Comparison of ENCODE assay signal across 13 cellular contexts in the genomic region with DNA sequence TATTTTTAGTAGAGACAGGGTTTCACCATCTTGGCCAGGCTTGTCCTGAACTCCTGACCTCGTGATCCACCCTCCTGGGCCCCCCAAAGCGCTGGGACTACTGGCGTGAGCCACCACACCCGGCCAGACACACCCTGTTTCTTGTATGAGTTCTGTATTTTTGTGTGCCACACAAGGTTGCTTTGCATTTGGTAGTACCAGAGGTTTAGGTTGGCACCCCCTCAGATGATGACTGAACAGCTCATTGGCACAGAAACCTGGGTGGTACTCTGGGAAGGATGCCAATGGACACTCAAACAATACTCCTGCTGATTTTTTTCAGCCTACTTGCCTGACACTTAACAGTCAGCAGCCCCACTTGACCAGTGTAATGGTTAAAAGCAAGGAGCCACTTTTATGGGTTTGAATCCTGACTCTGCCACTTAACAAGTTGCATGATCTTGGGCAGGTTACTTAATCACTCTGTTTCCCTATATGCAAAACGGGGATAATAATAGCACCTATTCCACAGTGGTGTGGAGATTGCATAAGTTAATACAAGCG. TPM values are rescaled to one million over a fixed set of nuclear protein-coding genes. Genes with fewer than 3 reads are reported as not detected.
DNase-seq lines count a peak whose midpoint lies in the region; ATAC-seq, FAIRE-seq and TF ChIP-seq lines count a peak whose summit lies in the region.
"Had no signal": no experiment of that assay in that cellular context is flagged by ENCODE, and none has a peak within 500 bp of the region (broad histone marks: within the 10 kb centered on the region; RNA-seq: fewer than 3 reads in every experiment).

No MANE protein-coding gene starts in this region.

- peak overlapping the region; percentile 25 for H3K27ac ChIP-seq in OCI-LY7 (ENCODE audit: low read depth, low read length, poor library complexity, severe bottlenecking)
- no peak overlapping the region for H3K27ac ChIP-seq in pancreas
- H3K27ac ChIP-seq: testis had no signal

- H3K9me3 Mint-ChIP-seq in HFFc6: peaks cover 5% of the 10 kb centered on the region

- peaks cover 7% of the 10 kb centered on the region for H3K27me3 Mint-ChIP-seq in HFFc6 (ENCODE audit: insufficient read depth)

- H3K9me3 ChIP-seq in OCI-LY7 (ENCODE audit: low read length) (no peaks in the 10 kb centered on the region; the same call in 1 of the 2 replicates), pancreas (no peaks in the 10 kb centered on the region)
- H3K9me3 ChIP-seq: testis had no signal

- peak overlapping the region; percentile 68 for H2AFZ ChIP-seq in OCI-LY7 (ENCODE audit: low read length)

- no TSS peak for BruUV-seq in OCI-LY7 (replicated peaks; lab: Mats Ljungman, UMichigan)

- intact Hi-C loops in OCI-LY7 (cut with micrococcal nuclease; ENCODE audit: unreplicated experiment): no loop called here
- intact Hi-C loops in pancreas (cut with DNase I): no loop called here

- POLR2A ChIA-PET in OCI-LY7 (lab: Charles Lee): interaction anchor here (0.6 to 1.0 kb wide), 2 partner anchors 12 to 147 kb away, joined by 3 to 4 read pairs; no protein-coding TSS in a partner anchor

- H3K36me3 ChIP-seq in OCI-LY7 (ENCODE audit: insufficient read depth, low read length) (no peaks in the 10 kb centered on the region), pancreas (no peaks in the 10 kb centered on the region)

- no peaks in the 10 kb centered on the region for H4K20me1 ChIP-seq in OCI-LY7 (ENCODE audit: insufficient read depth, low read length)

- no peak overlapping the region for H3K4me3 ChIP-seq in OCI-LY7 (ENCODE audit: low read depth, low read length, poor library complexity, severe bottlenecking)
- H3K4me3 ChIP-seq in pancreas: no peak overlapping the region
- H3K4me3 ChIP-seq: testis had no signal

- FAIRE-seq in pancreas (lab: Jason Lieb, UNC): no peak

- DNase-seq in ELR (ENCODE audit: low read depth): peak; percentile 38
- DNase-seq in HFFc6: peak; percentile 13
- no peak for DNase-seq in OCI-LY7 (ENCODE audit: low spot score)
- DNase-seq in glomerular visceral epithelial cell (ENCODE audit: extremely low spot score): peak; percentile 25
- no peak for DNase-seq in pancreas
- no peak for DNase-seq in amniotic stem cell (lab: John Stamatoyannopoulos, UW)
- DNase-seq: GDM1; NCI-H82; stimulated activated CD4-positive, alpha-beta T cell treated with anti-CD3 and anti-CD28 coated beads, Interleukin-2, amount 100 ng/mL, for 24 hours; testis had no signal

- H3K9me2 ChIP-seq in OCI-LY7 (ENCODE audit: insufficient read depth, low read length): no peaks in the 10 kb centered on the region

- H3K4me2 ChIP-seq in OCI-LY7 (ENCODE audit: low read length): peak overlapping the region; percentile 58

- ATAC-seq in pancreas (no peak), GM21825 (IDR thresholded peaks at IDR 0.05; ENCODE audit: unreplicated experiment) (no peak), GM21526 (IDR thresholded peaks at IDR 0.05; ENCODE audit: low FRiP score, unreplicated experiment) (no peak)

- CTCF ChIA-PET in OCI-LY7 (lab: Charles Lee; ENCODE audit: unreplicated experiment): no interaction called here

- H3K79me2 ChIP-seq in OCI-LY7 (ENCODE audit: insufficient read depth, low read depth, low read length): no peaks in the 10 kb centered on the region

- H3K4me1 ChIP-seq in OCI-LY7 (ENCODE audit: insufficient read depth, low read length, poor library complexity, severe bottlenecking): peaks cover 51% of the 10 kb centered on the region
- no peaks in the 10 kb centered on the region for H3K4me1 ChIP-seq in pancreas

- no peaks in the 10 kb centered on the region for H3K27me3 ChIP-seq in pancreas
- H3K27me3 ChIP-seq: testis had no signal

- peaks cover 10% of the 10 kb centered on the region for H3K36me3 Mint-ChIP-seq in HFFc6 (ENCODE audit: low read depth)

- H3K4me3 Mint-ChIP-seq in HFFc6: peak overlapping the region; percentile 25; the same call in 1 of the 2 replicates

- no peak for TF ChIP-seq CTCF in HFFc6 (IDR thresholded peaks at IDR 0.05)
- no peak for TF ChIP-seq CTCF in OCI-LY7 (conservative IDR thresholded peaks at IDR 0.05; ENCODE audit: low read length)
- TF ChIP-seq CTCF in pancreas (IDR thresholded peaks at IDR 0.05): no peak

- H3K27ac Mint-ChIP-seq in HFFc6: peak overlapping the region; percentile 87

- WGBS in pancreas, 2 donors: 69 to 71% methylated on average over 6 of the region's 6 CpGs

- H3K4me1 Mint-ChIP-seq in HFFc6 (ENCODE audit: low read depth): peaks cover 37% of the 10 kb centered on the region

RNA-seq across cellular contexts. Expression of a gene that starts 39.2 kb away (rescaled TPM):
- under 1 TPM in 2 of 6 experiments, not detected in 4; 0.27 to 0.46 TPM for total RNA-seq in HFFc6 (2021; fragmentation: NEBNext Ultra II Directional; extraction: Animal tissue kit (Norgen Biotek cat#: 25700))
- total RNA-seq in OCI-LY7 (2014; rRNA removed; shearing (Covaris generic)): 0.85 and 2.2 TPM in 2 replicates
- total RNA-seq in OCI-LY7 (2022): 2.3 and 4.5 TPM in 2 replicates
- 1 to 10 TPM in 4 of 6 donors, under 1 TPM in 1, not detected in 1; 0.20 to 5.2 (median 1.4) TPM for total RNA-seq in pancreas
- under 1 TPM; 0.77 to 0.84 TPM for polyA plus RNA-seq in pancreas
- total RNA-seq: glomerular endothelial cell, testis had no signal

RNA-seq across cellular contexts. Expression of a gene that starts 49.3 kb away (rescaled TPM):
- total RNA-seq in HFFc6 (2021; fragmentation: NEBNext Ultra II Directional; extraction: Animal tissue kit (Norgen Biotek cat#: 25700)): 10 to 100 TPM; 49.0 to 62.6 (median 57.6) TPM
- total RNA-seq in OCI-LY7 (2014; rRNA removed; shearing (Covaris generic)): 111 and 122 TPM in 2 replicates
- 86.2 and 97.8 TPM in 2 replicates for total RNA-seq in OCI-LY7 (2022)
- 10 to 100 TPM; 16.9 to 33.1 (median 18.8) TPM for total RNA-seq in pancreas
- polyA plus RNA-seq in pancreas: 10 to 100 TPM; 18.3 to 41.5 TPM

Comparison
In these comparisons a context has a peak if more than half of its experiments do, and no peak if none do; other contexts are left out.
1. DNase-seq: peak in ELR (single experiment), HFFc6 (single experiment) and glomerular visceral epithelial cell (single experiment); none in OCI-LY7 (single experiment), pancreas (0 of 6) and amniotic stem cell (single experiment).